ENCODE assay signal across 24 cellular contexts in the genomic region with DNA sequence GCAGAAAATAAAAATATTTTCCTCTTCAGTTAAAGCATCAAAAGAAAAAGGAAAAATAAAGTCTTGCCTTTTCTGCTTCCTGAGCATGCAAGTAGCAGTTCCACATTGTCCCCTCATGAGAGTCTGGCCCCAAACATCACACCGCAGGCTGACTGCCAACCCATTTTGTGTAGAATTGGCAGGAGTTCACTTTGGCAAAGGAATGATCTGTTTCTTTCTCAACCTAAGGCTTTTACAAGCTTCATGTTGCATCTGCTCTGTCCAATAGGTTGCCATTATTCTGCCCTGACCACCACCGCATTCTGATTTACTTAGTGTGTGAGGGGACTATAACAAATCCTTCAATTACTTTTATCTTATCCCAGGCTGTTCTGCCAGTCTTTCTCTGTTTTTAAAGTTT.
A peak's percentile ranks its signal among the peaks of the same experiment; 100 is the strongest.
DNase-seq lines count a peak whose midpoint lies in the region; ATAC-seq and TF ChIP-seq lines count a peak whose summit lies in the region.
"Had no signal": no experiment of that assay in that cellular context is flagged by ENCODE, and none has a peak within 500 bp of the region (broad histone marks: within the 10 kb centered on the region; RNA-seq: fewer than 3 reads in every experiment).

No MANE protein-coding gene starts in this region.

- H3K27ac Mint-ChIP-seq in activated naive CD4-positive, alpha-beta T cell treated with anti-CD3 and anti-CD28 coated beads for 36 hours = no peak overlapping the region
- H3K27ac Mint-ChIP-seq: endodermal cell; memory B cell; T-helper 2 cell treated with Interferon-gamma antibody and Interleukin-4, amounts not matched to agents 5 μg/mL and 100 μg/mL, for 36 hours had no signal

- H3K9me3 Mint-ChIP-seq in activated naive CD4-positive, alpha-beta T cell treated with anti-CD3 and anti-CD28 coated beads for 36 hours = peaks cover 8% of the 10 kb centered on the region

- H3K4me3 ChIP-seq in right atrium auricular region (no peak overlapping the region), fibroblast of the aortic adventitia (ENCODE audit: low read depth, low read length) (no peak overlapping the region), thyroid gland (replicated peaks in 1 of 3) (no peak overlapping the region)
- H3K4me3 ChIP-seq: A549, colonic mucosa, esophagus squamous epithelium, skin epidermis, upper lobe of left lung had no signal

- H3K9me3 ChIP-seq in right atrium auricular region (no peaks in the 10 kb centered on the region), thyroid gland (no peaks in the 10 kb centered on the region)
- H3K9me3 ChIP-seq: A549, BE2C, colonic mucosa, esophagus squamous epithelium, upper lobe of left lung had no signal

- H3K4me1 ChIP-seq in right atrium auricular region (no peaks in the 10 kb centered on the region), thyroid gland (peaks cover 5 to 6% of the 10 kb centered on the region in 2 donors)
- H3K4me1 ChIP-seq: A549, colonic mucosa, esophagus squamous epithelium, upper lobe of left lung had no signal

- H3K36me3 Mint-ChIP-seq in activated naive CD4-positive, alpha-beta T cell treated with anti-CD3 and anti-CD28 coated beads for 36 hours (ENCODE audit: low read depth) = no peaks in the 10 kb centered on the region
- H3K36me3 Mint-ChIP-seq: memory B cell had no signal

- 20 to 29% methylated on average over 2 of the region's 2 CpGs for WGBS in thyroid gland, 2 donors

- no peaks in the 10 kb centered on the region for H3K27me3 ChIP-seq in right atrium auricular region
- no peaks in the 10 kb centered on the region for H3K27me3 ChIP-seq in thyroid gland
- H3K27me3 ChIP-seq: BE2C, colonic mucosa, esophagus squamous epithelium, upper lobe of left lung had no signal

- CTCF ChIA-PET in activated naive CD4-positive, alpha-beta T cell treated with anti-CD3 and anti-CD28 coated beads for 36 hours (lab: Charles Lee) = no interaction called here

- DNase-seq in Right ventricle myocardium inferior (ENCODE audit: missing footprints) (peak; percentile 28), right atrium auricular region (ENCODE audit: low spot score) (no peak), NCI-H446 treated with DMSO at 0.1 percent for 48 hours (lab: John Stamatoyannopoulos, UW) (peak; percentile 32), fibroblast of the aortic adventitia (ENCODE audit: low read depth) (peak; percentile 26), thyroid gland (peak; percentile 82 to 89), HUDEP-2 (lab: John Stamatoyannopoulos, UW; ENCODE audit: unreplicated experiment in 76 of 76) (no peak)
- DNase-seq in activated naive CD4-positive, alpha-beta T cell treated with anti-CD3 and anti-CD28 coated beads for 36 hours = no peak
- DNase-seq: activated CD4-positive, alpha-beta T cell treated with anti-CD3 and anti-CD28 coated beads for 4 hours; activated CD8-positive, alpha-beta memory T cell treated with anti-CD3 and anti-CD28 coated beads for 24 hours; activated gamma-delta T cell; activated T-cell treated with anti-CD3 and anti-CD28 coated beads, Interleukin-2, amount 50 U/mL, for 1 hour; BE2C; colonic mucosa; DMS53; endodermal cell; esophagus squamous epithelium; NCI-H1417 treated with DMSO at 0.1 percent for 48 hours; upper lobe of left lung had no signal

- TF ChIP-seq POLR2A in thyroid gland (IDR thresholded peaks at IDR 0.05) = no peak

- H3K27ac ChIP-seq in right atrium auricular region (no peak overlapping the region), thyroid gland (no peak overlapping the region)
- H3K27ac ChIP-seq: A549, colonic mucosa, esophagus squamous epithelium, HL-60, skin epidermis, upper lobe of left lung had no signal

- H3K36me3 ChIP-seq in right atrium auricular region (no peaks in the 10 kb centered on the region), thyroid gland (no peaks in the 10 kb centered on the region)
- H3K36me3 ChIP-seq: BE2C, colonic mucosa, esophagus squamous epithelium, upper lobe of left lung had no signal

- no peaks in the 10 kb centered on the region for H3K27me3 Mint-ChIP-seq in activated naive CD4-positive, alpha-beta T cell treated with anti-CD3 and anti-CD28 coated beads for 36 hours (ENCODE audit: low read depth)
- H3K27me3 Mint-ChIP-seq: memory B cell had no signal

- no peak for ATAC-seq in Right ventricle myocardium inferior
- ATAC-seq in HG03045 (IDR thresholded peaks at IDR 0.05; ENCODE audit: unreplicated experiment) = no peak
- ATAC-seq: A549 had no signal

- H3K4me3 Mint-ChIP-seq in activated naive CD4-positive, alpha-beta T cell treated with anti-CD3 and anti-CD28 coated beads for 36 hours = no peak overlapping the region
- H3K4me3 Mint-ChIP-seq: endodermal cell; memory B cell; T-helper 2 cell treated with Interferon-gamma antibody and Interleukin-4, amounts not matched to agents 5 μg/mL and 100 μg/mL, for 36 hours had no signal

- TF ChIP-seq CTCF in right atrium auricular region (IDR thresholded peaks at IDR 0.05) (no peak), fibroblast of the aortic adventitia (IDR thresholded peaks at IDR 0.05; ENCODE audit: insufficient read depth, low read length) (no peak), thyroid gland (IDR thresholded peaks at IDR 0.05) (no peak)

- intact Hi-C loops in Right ventricle myocardium inferior (cut with DNase I) (no loop called here), thyroid gland (cut with DNase I) (no loop called here)
- intact Hi-C loops in activated naive CD4-positive, alpha-beta T cell treated with anti-CD3 and anti-CD28 coated beads for 36 hours (cut with micrococcal nuclease) = no loop called here

- H3K4me1 Mint-ChIP-seq in activated naive CD4-positive, alpha-beta T cell treated with anti-CD3 and anti-CD28 coated beads for 36 hours (ENCODE audit: low read depth) = no peaks in the 10 kb centered on the region
- H3K4me1 Mint-ChIP-seq: endodermal cell, memory B cell had no signal

Comparison
In these comparisons a context has a peak if more than half of its experiments do, and no peak if none do; other contexts are left out.
1. DNase-seq: peak in Right ventricle myocardium inferior (single experiment), NCI-H446 treated with DMSO at 0.1 percent for 48 hours (single experiment), fibroblast of the aortic adventitia (single experiment) and thyroid gland (2 of 2); none in right atrium auricular region (single experiment), HUDEP-2 (0 of 76) and activated naive CD4-positive, alpha-beta T cell treated with anti-CD3 and anti-CD28 coated beads for 36 hours (single experiment).